ENCODE assay signal across 1 cellular context in the genomic region with DNA sequence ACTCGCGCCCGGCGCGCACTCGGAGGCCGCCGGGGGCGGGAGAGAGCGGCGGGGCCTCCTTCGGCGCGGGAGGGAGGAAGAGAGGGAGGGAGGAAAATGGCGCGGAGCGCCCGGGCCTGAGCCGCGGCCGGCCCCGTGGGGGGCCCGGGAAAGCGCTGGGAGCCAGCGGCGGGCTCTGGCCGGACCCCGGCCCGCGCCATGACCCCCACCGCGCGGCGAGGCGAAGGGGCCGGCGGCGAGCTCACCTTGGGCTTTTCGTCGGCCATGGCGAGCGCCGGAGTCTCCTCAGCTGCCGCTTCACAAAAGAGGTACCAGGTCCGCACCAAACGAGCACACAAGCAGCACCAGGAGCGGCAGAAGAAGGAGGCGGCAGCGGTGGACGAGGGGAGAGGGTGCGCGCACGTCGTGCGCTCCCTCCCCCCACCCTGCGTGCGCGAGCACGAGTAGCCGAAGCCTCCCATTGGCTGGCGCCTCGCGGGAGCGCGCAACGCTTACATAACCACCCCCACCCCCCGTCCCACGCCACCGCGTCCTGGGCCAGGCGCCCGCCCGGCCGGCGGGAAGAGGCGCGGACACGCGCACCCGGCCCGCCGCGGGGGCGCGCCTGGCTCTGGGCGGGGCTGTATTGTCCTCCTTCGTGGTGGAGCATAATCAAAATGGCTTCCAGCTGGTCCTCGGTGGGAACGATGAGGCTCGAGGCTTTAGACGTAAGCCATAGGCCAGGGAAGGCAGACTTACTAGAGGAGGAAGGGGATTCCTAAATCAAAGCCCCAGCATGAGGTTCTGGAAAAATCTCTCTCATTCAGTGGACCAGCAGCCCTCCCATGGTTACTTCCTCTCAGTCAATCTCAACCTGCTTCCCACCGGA.
TF ChIP-seq lines count a peak whose summit lies in the region.

A gene (minus strand): TSS at position 391 of the 868 bp plus-strand sequence. CDS start 125 bp downstream, at position 266.

TF ChIP-seq in HepG2, 621 proteins besides CTCF, POLR2A, EP300 and RAD21 (continued from another document):
- TF ChIP-seq TOPORS (CRISPR knock-in tag; IDR thresholded peaks at IDR 0.05): peak; percentile 59; the same call in 1 of the 2 replicates
- no peak; the same call in 1 of the 2 replicates for TF ChIP-seq ESRRA (CRISPR knock-in tag; IDR thresholded peaks at IDR 0.05; ENCODE audit: low read depth)
- TF ChIP-seq ZNF619 (CRISPR knock-in tag; IDR thresholded peaks at IDR 0.05): no peak
- TF ChIP-seq NPAS2 (CRISPR knock-in tag; IDR thresholded peaks at IDR 0.05; ENCODE audit: borderline replicate concordance): no peak
- no peak for TF ChIP-seq MAFG (CRISPR knock-in tag; IDR thresholded peaks at IDR 0.05)
- TF ChIP-seq WIZ (CRISPR knock-in tag; IDR thresholded peaks at IDR 0.05): no peak
- no peak; the same call in 1 of the 2 replicates for TF ChIP-seq ZSCAN12 (CRISPR knock-in tag; IDR thresholded peaks at IDR 0.05)
- TF ChIP-seq PPARG (CRISPR knock-in tag; conservative IDR thresholded peaks at IDR 0.05): 0 out of 2 replicates have a peak, but pooled peaks have one; percentile 21
- TF ChIP-seq ZSCAN22 (CRISPR knock-in tag; IDR thresholded peaks at IDR 0.05): no peak; the same call in 1 of the 2 replicates
- TF ChIP-seq ZNF761 (CRISPR knock-in tag; conservative IDR thresholded peaks at IDR 0.05): no peak
